ENCODE assay signal across 8 cellular contexts in the genomic region with DNA sequence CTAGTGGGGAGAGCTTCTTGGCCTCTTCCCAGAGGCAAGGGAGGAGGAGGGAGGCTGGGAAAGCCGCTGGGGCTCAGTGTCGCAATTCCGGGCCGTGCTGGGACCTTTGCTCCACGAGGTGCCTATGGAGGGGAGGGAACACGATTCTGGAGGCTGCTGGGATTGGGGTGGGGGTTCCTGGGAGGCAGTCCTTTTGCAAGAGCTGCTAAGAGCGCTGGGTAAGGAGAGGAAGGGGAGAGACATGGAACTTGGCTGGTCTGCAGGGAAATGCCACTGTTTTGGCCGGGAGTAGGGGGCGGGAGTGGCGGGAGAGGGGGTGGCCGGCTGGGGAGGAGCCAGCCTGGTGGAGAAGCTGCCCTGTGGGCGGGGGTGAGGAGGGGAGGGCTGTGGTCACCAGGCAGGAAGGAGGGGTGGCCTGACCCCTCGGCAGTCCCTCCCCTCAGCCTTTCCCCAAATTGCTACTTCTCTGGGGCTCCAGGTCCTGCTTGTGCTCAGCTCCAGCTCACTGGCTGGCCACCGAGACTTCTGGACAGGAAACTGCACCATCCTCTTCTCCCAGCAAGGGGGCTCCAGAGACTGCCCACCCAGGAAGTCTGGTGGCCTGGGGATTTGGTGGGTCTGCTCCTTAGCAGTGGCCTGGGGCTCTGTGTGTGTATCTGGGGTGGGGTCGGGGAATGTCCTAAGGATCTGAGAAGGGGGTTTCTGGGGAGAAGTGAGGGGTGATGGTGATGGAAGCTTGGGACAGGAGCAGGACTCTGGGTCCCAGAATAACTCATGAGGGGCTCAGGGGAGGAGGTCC. TPM values are rescaled to one million over a fixed set of nuclear protein-coding genes. Genes with fewer than 3 reads are reported as not detected.
A peak's percentile ranks its signal among the peaks of the same experiment; 100 is the strongest.
DNase-seq lines count a peak whose midpoint lies in the region; TF ChIP-seq lines count a peak whose summit lies in the region.

A gene (plus strand): TSS at position 479 of the 799 bp plus-strand sequence. CDS start 1,221 bp downstream, outside the sequence.

- H3K4me3 ChIP-seq in ascending aorta = peak within 1 kb of the TSS; percentile 48 to 64
- H3K4me3 ChIP-seq in hepatocyte = no peak within 1 kb of the TSS
- peak within 1 kb of the TSS; percentile 22 for H3K4me3 ChIP-seq in retinal pigment epithelial cell (ENCODE audit: low read length)

- intact Hi-C loops in ascending aorta (cut with DNase I) = loop anchor here (1.0 kb wide), 1 partner anchor 98 kb away; no protein-coding TSS in a partner anchor

- peak within 1 kb of the TSS; percentile 60 for H2AFZ ChIP-seq in hepatocyte

- no peaks in the 10 kb centered on the region for H4K20me1 ChIP-seq in hepatocyte (ENCODE audit: insufficient read depth, poor library complexity, severe bottlenecking)

- H3K27me3 ChIP-seq in ascending aorta (no peaks in the 10 kb centered on the region), hepatocyte (no peaks in the 10 kb centered on the region)

- H3K9me2 ChIP-seq in hepatocyte (replicated peaks; ENCODE audit: insufficient read depth) = no peaks in the 10 kb centered on the region

- 9% methylated on average over 9 of the region's 15 CpGs for WGBS in hepatocyte (ENCODE audit: low lambda C conversion rate, missing lambda C conversion rate)

- H3K79me2 ChIP-seq in hepatocyte = peaks cover 3% of the 10 kb centered on the region

- peak; percentile 75 for DNase-seq in D341Med (ENCODE audit: low spot score)
- peak; percentile 68 for DNase-seq in KBM-7
- DNase-seq in ascending aorta (ENCODE audit: low spot score in 2 of 2) = peak; percentile 24 to 86
- DNase-seq in hepatocyte (ENCODE audit: low spot score) = peak; percentile 80
- DNase-seq in retinal pigment epithelial cell (ENCODE audit: low read depth) = no peak
- DNase-seq in LoVo (ENCODE audit: low spot score) = no peak
- DNase-seq in activated naive CD4-positive, alpha-beta T cell treated with anti-CD3 and anti-CD28 coated beads, Interleukin-2, amount 50 U/mL, for 16 hours = no peak
- DNase-seq in NCI-H1048 (lab: John Stamatoyannopoulos, UW) = no peak

- H3K27ac ChIP-seq in ascending aorta = peak within 1 kb of the TSS; percentile 81 to 83
- H3K27ac ChIP-seq in hepatocyte = peak within 1 kb of the TSS; percentile 87

- H3K4me2 ChIP-seq in hepatocyte = peak within 1 kb of the TSS; percentile 74

- TF ChIP-seq CTCF in ascending aorta (IDR thresholded peaks at IDR 0.05) = peak; percentile 55 to 80 (median 65)
- TF ChIP-seq CTCF in hepatocyte (IDR thresholded peaks at IDR 0.05; ENCODE audit: poor library complexity) = peak; percentile 56
- TF ChIP-seq CTCF in retinal pigment epithelial cell (conservative IDR thresholded peaks at IDR 0.05; ENCODE audit: low read depth, low read length) = peak; percentile 75

- H3K36me3 ChIP-seq in ascending aorta = no peaks in the 10 kb centered on the region
- H3K36me3 ChIP-seq in hepatocyte (replicated peaks; ENCODE audit: insufficient read depth, low read depth) = no peaks in the 10 kb centered on the region

- H3K9me3 ChIP-seq in ascending aorta (no peaks in the 10 kb centered on the region), hepatocyte (ENCODE audit: low read depth) (no peaks in the 10 kb centered on the region)

- H3K4me1 ChIP-seq in ascending aorta = peaks cover 12 to 31% of the 10 kb centered on the region in 2 donors
- peaks cover 44% of the 10 kb centered on the region for H3K4me1 ChIP-seq in hepatocyte (ENCODE audit: insufficient read depth)

- in situ Hi-C loops in KBM-7 (cut with MboI; ENCODE audit: low pct_unique_long_range_greater_than_20kb, low sequenced_read_pairs) = loop anchor here (25.0 kb wide), 2 partner anchors 95 to 155 kb away; a partner anchor contains a TSS

RNA-seq across cellular contexts. Expression of the gene that starts here (rescaled TPM):
- total RNA-seq in ascending aorta = 92.4 TPM
- 40.8 and 49.5 TPM in 2 replicates for total RNA-seq in hepatocyte
- 41.5 and 43.1 TPM in 2 replicates for polyA plus RNA-seq in hepatocyte

Comparison
In these comparisons a context has a peak if more than half of its experiments do, and no peak if none do; other contexts are left out.
1. DNase-seq: peak in D341Med (single experiment), KBM-7 (single experiment), ascending aorta (2 of 2) and hepatocyte (single experiment); none in retinal pigment epithelial cell (single experiment), LoVo (single experiment), activated naive CD4-positive, alpha-beta T cell treated with anti-CD3 and anti-CD28 coated beads, Interleukin-2, amount 50 U/mL, for 16 hours (single experiment) and NCI-H1048 (single experiment).
2. Peak in every context shown above with its lines, with median percentiles within 50 percentile points of each other: CTCF ChIP-seq.